In genomic region chr15:41945221-41945620, GRCh38 we compare ENCODE assay signal across 1 cellular context.
TF ChIP-seq lines count a peak whose summit lies in the region.

No MANE protein-coding gene starts in this region.

TF ChIP-seq in GM23338, 12 proteins besides CTCF, POLR2A, EP300 and RAD21 (continued from another document):
- TF ChIP-seq ZNF462 (CRISPR knock-in tag; IDR thresholded peaks at IDR 0.05) (no peak), REST (IDR thresholded peaks at IDR 0.05; ENCODE audit: unreplicated experiment) (no peak), POLR2AphosphoS5 (IDR thresholded peaks at IDR 0.05; ENCODE audit: low read depth) (no peak), EZH2 (IDR thresholded peaks at IDR 0.05; ENCODE audit: low read depth, unreplicated experiment) (no peak), ZNF331 (CRISPR knock-in tag; IDR thresholded peaks at IDR 0.05; ENCODE audit: low read depth) (no peak)
